In the genomic region with DNA sequence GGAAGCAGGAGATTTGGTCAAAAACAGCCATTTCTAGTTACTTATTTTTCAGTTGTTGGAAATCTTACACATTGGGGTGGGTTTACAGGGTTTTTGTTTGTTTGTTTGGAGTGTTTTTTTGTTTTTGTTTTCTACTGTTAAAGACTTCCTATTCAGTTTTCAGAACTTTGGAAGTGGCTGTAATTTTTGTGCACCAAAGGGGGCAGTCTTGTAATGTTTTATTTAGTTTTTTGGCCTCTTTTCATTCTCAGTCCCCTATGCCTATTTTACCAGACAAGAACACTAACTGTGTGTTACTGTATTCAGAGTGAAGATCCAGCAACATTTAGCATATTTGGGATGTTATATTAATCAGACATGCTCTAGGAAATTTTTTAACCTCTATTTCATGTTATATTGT, we compare ENCODE assay signal across 9 cellular contexts. TPM values are rescaled to one million over a fixed set of nuclear protein-coding genes. Genes with fewer than 3 reads are reported as not detected.
DNase-seq lines count a peak whose midpoint lies in the region; ATAC-seq and TF ChIP-seq lines count a peak whose summit lies in the region.
"Had no signal": no experiment of that assay in that cellular context is flagged by ENCODE, and none has a peak within 500 bp of the region (broad histone marks: within the 10 kb centered on the region; RNA-seq: fewer than 3 reads in every experiment).

No MANE protein-coding gene starts in this region.

- no peak overlapping the region for H4K91ac ChIP-seq in mesenchymal stem cell (ENCODE audit: low read length)

- no peak overlapping the region for H2BK12ac ChIP-seq in mesenchymal stem cell (ENCODE audit: low read length in 2 of 2)

- no peak overlapping the region for H3K18ac ChIP-seq in mesenchymal stem cell (ENCODE audit: low read depth in 1 of 2, low read length in 2 of 2)

- H3K36me3 ChIP-seq in mesenchymal stem cell (ENCODE audit: control insufficient read depth in 1 of 2, insufficient read depth in 2 of 2, low read depth in 1 of 2, low read length in 2 of 2) = no peaks in the 10 kb centered on the region

- H3K23ac ChIP-seq in mesenchymal stem cell (ENCODE audit: low read length in 2 of 2) = no peak overlapping the region

- no peak overlapping the region for H4K8ac ChIP-seq in mesenchymal stem cell (ENCODE audit: low read length)

- no peak overlapping the region for H2AFZ ChIP-seq in mesenchymal stem cell (ENCODE audit: low read depth, low read length)

- intact Hi-C loops in CD14-positive monocyte (cut with micrococcal nuclease) (loop anchor here in 1 of 2 donors (2.0 kb wide), 1 partner anchor 26 kb away; no protein-coding TSS in a partner anchor), posterior cingulate gyrus (cut with DNase I) (loop anchor here (2.0 to 5.0 kb wide), 2 partner anchors 26 to 45 kb away; partner anchors contain the start of gene ZDHHC1)

- H2BK120ac ChIP-seq in mesenchymal stem cell (ENCODE audit: low read depth, low read length) = no peak overlapping the region

- no peak overlapping the region for H3K4ac ChIP-seq in mesenchymal stem cell (ENCODE audit: low read depth in 1 of 2, low read length in 2 of 2)

- H3K4me3 Mint-ChIP-seq in CD14-positive monocyte = no peak overlapping the region

- no peak overlapping the region for H2BK5ac ChIP-seq in mesenchymal stem cell (ENCODE audit: low read depth, low read length, poor library complexity, severe bottlenecking)

- H3K4me1 Mint-ChIP-seq in CD14-positive monocyte = peaks cover 15% of the 10 kb centered on the region

- H3K36me3 Mint-ChIP-seq in CD14-positive monocyte = no peaks in the 10 kb centered on the region

- DNase-seq in CD14-positive monocyte (ENCODE audit: low spot score) (no peak), HL-60 (ENCODE audit: low read depth in 1 of 2, low spot score in 1 of 2) (peak in 1 of 2 experiments; percentile 17), astrocyte of the cerebellum (ENCODE audit: low read depth) (peak; percentile 24), mesenchymal stem cell (peak; percentile 34), posterior cingulate gyrus (no peak)
- no peak for DNase-seq in NK-92 treated with Interleukin-12 subunit alpha and Interleukin-12 subunit beta, amount 100 ng/mL, for 24 hours (lab: John Stamatoyannopoulos, UW)
- DNase-seq: glutamatergic neuron had no signal

- in situ Hi-C loops in astrocyte of the cerebellum (cut with HindIII; ENCODE audit: low sequenced_read_pairs) = no loop called here

- no peak overlapping the region for H3K27ac Mint-ChIP-seq in CD14-positive monocyte

- H3K9me3 ChIP-seq in mesenchymal stem cell (ENCODE audit: control insufficient read depth, low read length) = no peaks in the 10 kb centered on the region

- peaks cover 0 to under 1% (median 0%) of the 10 kb centered on the region in 3 donors for H3K27me3 Mint-ChIP-seq in CD14-positive monocyte (ENCODE audit: low read depth in 3 of 3)

- H3K14ac ChIP-seq in mesenchymal stem cell (ENCODE audit: low read length in 2 of 2) = no peak overlapping the region

- TF ChIP-seq CTCF in CD14-positive monocyte (IDR thresholded peaks at IDR 0.05) (peak; percentile 57), HL-60 (IDR thresholded peaks at IDR 0.05; ENCODE audit: insufficient read depth, low read length) (peak; percentile 5), astrocyte of the cerebellum (IDR thresholded peaks at IDR 0.05; ENCODE audit: low read depth, low read length, missing control alignments) (peak; percentile 42)

- no peak overlapping the region for H3K4me2 ChIP-seq in mesenchymal stem cell (ENCODE audit: low read length, poor library complexity, severe bottlenecking)

- H3K9me3 Mint-ChIP-seq in CD14-positive monocyte = no peaks in the 10 kb centered on the region

- H2AK5ac ChIP-seq in mesenchymal stem cell (ENCODE audit: low read length, severe bottlenecking) = no peak overlapping the region

- H3K27ac ChIP-seq in HL-60 (replicated peaks) = no peak overlapping the region
- H3K27ac ChIP-seq in mesenchymal stem cell (ENCODE audit: low read length, poor library complexity, severe bottlenecking) = no peak overlapping the region

- H3K4me1 ChIP-seq in mesenchymal stem cell (ENCODE audit: control insufficient read depth, insufficient read depth, low read depth, low read length) = no peaks in the 10 kb centered on the region

- H3K4me3 ChIP-seq in HL-60 (replicated peaks; ENCODE audit: insufficient read depth, low read length) (no peak overlapping the region), astrocyte of the cerebellum (ENCODE audit: low read depth, low read length) (no peak overlapping the region), mesenchymal stem cell (ENCODE audit: insufficient read depth in 1 of 2, low read depth in 1 of 2, low read length in 2 of 2) (no peak overlapping the region)

- no peak for ATAC-seq in GM18502 (IDR thresholded peaks at IDR 0.05; ENCODE audit: poor library complexity, unreplicated experiment)
- ATAC-seq in HG03432 (IDR thresholded peaks at IDR 0.05; ENCODE audit: unreplicated experiment) = no peak

- no peak overlapping the region for H2BK15ac ChIP-seq in mesenchymal stem cell (ENCODE audit: low read depth, poor library complexity, severe bottlenecking)

- no peaks in the 10 kb centered on the region for H3K79me1 ChIP-seq in mesenchymal stem cell (replicated peaks; ENCODE audit: low read length, poor library complexity, severe bottlenecking)

- H3K27me3 ChIP-seq in HL-60 (ENCODE audit: insufficient read depth, poor library complexity, severe bottlenecking) = no peaks in the 10 kb centered on the region
- H3K27me3 ChIP-seq in mesenchymal stem cell (ENCODE audit: control insufficient read depth in 1 of 2, insufficient read depth in 1 of 2, low read length in 2 of 2) = peaks cover 34 to 41% of the 10 kb centered on the region in 2 experiments

- no peak overlapping the region for H3K9ac ChIP-seq in mesenchymal stem cell (ENCODE audit: low read length)

RNA-seq across cellular contexts. Expression of gene TPPP3, which starts 20.6 kb away (rescaled TPM):
- 100 to 1,000 TPM in 1 of 2 donors, 10 to 100 TPM in 1; 63.1 to 123 TPM for polyA plus RNA-seq in CD14-positive monocyte
- 8.2 TPM for polyA plus RNA-seq in mesenchymal stem cell (2013, experiment 1 of 2)
- 7.4 TPM for polyA plus RNA-seq in mesenchymal stem cell (2013, experiment 2 of 2)

RNA-seq across cellular contexts. Expression of gene ZDHHC1, which starts 43.6 kb away (rescaled TPM):
- 10 to 100 TPM in 1 of 2 donors, 1 to 10 TPM in 1; 6.0 to 14.2 TPM for polyA plus RNA-seq in CD14-positive monocyte
- 6.6 TPM for polyA plus RNA-seq in mesenchymal stem cell (2013, experiment 1 of 2)
- polyA plus RNA-seq in mesenchymal stem cell (2013, experiment 2 of 2) = 6.1 TPM

RNA-seq across cellular contexts. Expression of gene LRRC36, which starts 46.0 kb away (rescaled TPM):
- 1 to 10 TPM; 1.8 to 3.2 TPM for polyA plus RNA-seq in CD14-positive monocyte
- 0.08 TPM for polyA plus RNA-seq in mesenchymal stem cell (2013, experiment 1 of 2)
- polyA plus RNA-seq in mesenchymal stem cell (2013, experiment 2 of 2) = 0.12 TPM

RNA-seq across cellular contexts. Expression of gene KCTD19, which starts 46.1 kb away (rescaled TPM):
- not detected for polyA plus RNA-seq in CD14-positive monocyte
- 0.12 TPM for polyA plus RNA-seq in mesenchymal stem cell (2013, experiment 1 of 2)
- polyA plus RNA-seq in mesenchymal stem cell (2013, experiment 2 of 2) = 0.01 TPM

RNA-seq across cellular contexts. Expression of gene HSD11B2, which starts 58.3 kb away (rescaled TPM):
- polyA plus RNA-seq in CD14-positive monocyte = not detected
- 0.08 TPM for polyA plus RNA-seq in mesenchymal stem cell (2013, experiment 1 of 2)
- not detected for polyA plus RNA-seq in mesenchymal stem cell (2013, experiment 2 of 2)

Comparison
In these comparisons a context has a peak if more than half of its experiments do, and no peak if none do; other contexts are left out.
1. DNase-seq: peak in astrocyte of the cerebellum (single experiment) and mesenchymal stem cell (single experiment); none in CD14-positive monocyte (single experiment), NK-92 treated with Interleukin-12 subunit alpha and Interleukin-12 subunit beta, amount 100 ng/mL, for 24 hours (single experiment) and posterior cingulate gyrus (0 of 10).
2. CTCF ChIP-seq: peak in every context shown above with its lines; median percentile 57 in CD14-positive monocyte; 42 in astrocyte of the cerebellum; 5 in HL-60.